Comparison of ENCODE assay signal across 8 cellular contexts in genomic region chr17:28727727-28728363, GRCh38. TPM values are rescaled to one million over a fixed set of nuclear protein-coding genes. Genes with fewer than 3 reads are reported as not detected.
DNase-seq lines count a peak whose midpoint lies in the region; ATAC-seq lines count a peak whose summit lies in the region.

No MANE protein-coding gene starts in this region.

- DNase-seq in EL (peak; percentile 72), KBM-7 (peak; percentile 77), SJSA1 (ENCODE audit: low read depth in 1 of 2, low spot score in 2 of 2) (peak; percentile 68 to 76), HuH-7.5 (ENCODE audit: low spot score) (no peak)
- peak; percentile 79 to 89 for DNase-seq in stimulated activated CD4-positive, alpha-beta T cell treated with anti-CD3 and anti-CD28 coated beads, Interleukin-12 subunit alpha, Interleukin-12 subunit beta, amount 100 ng/mL, for 24 hours (ENCODE audit: low read depth in 2 of 2)

- ATAC-seq in GM21515 (IDR thresholded peaks at IDR 0.05; ENCODE audit: unreplicated experiment): peak; percentile 33

- H3K27me3 Mint-ChIP-seq in activated naive CD8-positive, alpha-beta T cell: no peaks in the 10 kb centered on the region

- no peaks in the 10 kb centered on the region for H3K9me3 Mint-ChIP-seq in activated naive CD8-positive, alpha-beta T cell (ENCODE audit: low read depth)

- H3K27ac Mint-ChIP-seq in activated naive CD8-positive, alpha-beta T cell: peak overlapping the region; percentile 98

- peak overlapping the region; percentile 59 for H3K4me3 ChIP-seq in SJSA1
- peak overlapping the region; percentile 96 for H3K4me3 ChIP-seq in iPS-18a (ENCODE audit: low read length)

- H3K9me3 ChIP-seq in SJSA1 (replicated peaks) (no peaks in the 10 kb centered on the region), iPS-18a (ENCODE audit: control insufficient read depth, low read depth, low read length) (no peaks in the 10 kb centered on the region)

- H3K27me3 ChIP-seq in SJSA1 (replicated peaks) (no peaks in the 10 kb centered on the region), iPS-18a (ENCODE audit: control insufficient read depth, insufficient read depth, low read length) (no peaks in the 10 kb centered on the region)

- H3K36me3 ChIP-seq in SJSA1: peaks cover 29% of the 10 kb centered on the region
- peaks cover 23% of the 10 kb centered on the region for H3K36me3 ChIP-seq in iPS-18a (ENCODE audit: control insufficient read depth, low read depth, low read length)

- H3K36me3 Mint-ChIP-seq in activated naive CD8-positive, alpha-beta T cell: peaks cover 13% of the 10 kb centered on the region

- H3K4me1 ChIP-seq in SJSA1 (replicated peaks) (peaks cover 40% of the 10 kb centered on the region), iPS-18a (ENCODE audit: control insufficient read depth, low read depth, low read length) (peaks cover 8% of the 10 kb centered on the region)

- H3K27ac ChIP-seq in SJSA1 (peak overlapping the region; percentile 87), iPS-18a (ENCODE audit: low read length) (peak overlapping the region; percentile 83)

- peaks cover 34% of the 10 kb centered on the region for H3K4me1 Mint-ChIP-seq in activated naive CD8-positive, alpha-beta T cell (ENCODE audit: low read depth)

- H3K9ac ChIP-seq in iPS-18a (ENCODE audit: low read length): peak overlapping the region; percentile 84

- in situ Hi-C loops in KBM-7 (cut with MboI; ENCODE audit: low pct_unique_long_range_greater_than_20kb, low sequenced_read_pairs): loop anchor here (25.0 kb wide), 1 partner anchor 384 kb away; no protein-coding TSS in a partner anchor

- peak overlapping the region; percentile 94 for H3K4me3 Mint-ChIP-seq in activated naive CD8-positive, alpha-beta T cell

RNA-seq across cellular contexts. Expression of gene NEK8, which starts 0.7 kb away (rescaled TPM):
- 1.1 and 2.2 TPM in 2 replicates for total RNA-seq in SJSA1 (2014; rRNA removed; shearing (Covaris generic))

RNA-seq across cellular contexts. Expression of gene TLCD1, which starts 1.8 kb away (rescaled TPM):
- total RNA-seq in SJSA1 (2014; rRNA removed; shearing (Covaris generic)): 1.6 TPM in 1 of 2 replicates, not detected in the other

RNA-seq across cellular contexts. Expression of gene RPL23A, which starts 8.1 kb away (rescaled TPM):
- 591 and 789 TPM in 2 replicates for total RNA-seq in SJSA1 (2014; rRNA removed; shearing (Covaris generic))

RNA-seq across cellular contexts. Expression of gene RAB34, which starts 10.2 kb away (rescaled TPM):
- 1,039 and 1,435 TPM in 2 replicates for total RNA-seq in SJSA1 (2014; rRNA removed; shearing (Covaris generic))

RNA-seq across cellular contexts. Expression of gene TRAF4, which starts 16.0 kb away (rescaled TPM):
- 38.4 and 51.0 TPM in 2 replicates for total RNA-seq in SJSA1 (2014; rRNA removed; shearing (Covaris generic))
